11 cellular contexts compared by ENCODE assay signal in the genomic region with DNA sequence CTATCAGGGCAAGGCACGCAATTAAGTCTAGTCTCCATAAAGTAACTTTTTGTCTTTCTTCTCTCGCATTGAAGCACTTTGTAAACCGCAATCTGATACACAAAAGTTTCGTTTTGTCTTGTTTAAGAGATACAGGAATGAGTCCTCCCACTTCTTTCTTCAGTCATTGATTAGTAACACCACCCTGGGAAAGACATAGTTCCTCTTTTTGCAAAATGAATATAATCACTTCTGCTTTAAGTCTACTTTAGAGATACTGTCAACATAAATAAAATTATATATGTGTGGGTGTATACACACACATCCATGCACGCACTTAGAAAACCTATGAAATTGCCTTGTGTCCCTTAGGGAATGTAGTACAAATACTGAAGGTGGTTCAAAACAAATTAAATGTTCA. TPM values are rescaled to one million over a fixed set of nuclear protein-coding genes. Genes with fewer than 3 reads are reported as not detected.
DNase-seq lines count a peak whose midpoint lies in the region; ATAC-seq and TF ChIP-seq lines count a peak whose summit lies in the region.
"Had no signal": no experiment of that assay in that cellular context is flagged by ENCODE, and none has a peak within 500 bp of the region (broad histone marks: within the 10 kb centered on the region; RNA-seq: fewer than 3 reads in every experiment).

No MANE protein-coding gene starts in this region.

- BruUV-seq in Panc1 (replicated peaks; lab: Mats Ljungman, UMichigan) = no TSS peak

- POLR2A ChIA-PET in Panc1 (lab: Charles Lee) = no interaction called here

- H3K4me3 ChIP-seq in Panc1 (ENCODE audit: low read depth in 2 of 2, low read length in 2 of 2) (no peak overlapping the region), tibial nerve (no peak overlapping the region), foreskin fibroblast (ENCODE audit: low read depth in 1 of 2, low read length in 2 of 2) (no peak overlapping the region)

- H3K27ac ChIP-seq in Panc1 (ENCODE audit: low read length) = peak overlapping the region; percentile 44; the same call in 1 of the 2 replicates
- no peak overlapping the region for H3K27ac ChIP-seq in tibial nerve

- H3K36me3 ChIP-seq in Panc1 (ENCODE audit: control insufficient read depth, insufficient read depth, low read length) = peaks cover 11% of the 10 kb centered on the region; the same call in 1 of the 2 replicates
- peaks cover 0 to 17% (median 0%) of the 10 kb centered on the region in 3 donors for H3K36me3 ChIP-seq in tibial nerve

- CTCF ChIA-PET in Panc1 (lab: Charles Lee) = interaction anchor here (0.5 kb wide), 1 partner anchor 12 kb away, joined by 3 read pairs; the partner anchor contains the start of gene COQ2

- DNase-seq in Panc1 (ENCODE audit: low read depth, low spot score) (no peak), islet precursor cell (no peak), tibial nerve (ENCODE audit: low spot score in 2 of 2) (no peak), retina (no peak), foreskin fibroblast (no peak)
- DNase-seq: activated effector memory CD4-positive, alpha-beta T cell treated with Interleukin-2 at 50 U/mL for 16 hours; dermis blood vessel endothelial cell; NCI-H2081 treated with DMSO at 0.1 percent for 48 hours had no signal

- no peaks in the 10 kb centered on the region for H3K9me3 ChIP-seq in Panc1 (ENCODE audit: control insufficient read depth, insufficient read depth, low read depth, low read length)
- no peaks in the 10 kb centered on the region for H3K9me3 ChIP-seq in tibial nerve

- in situ Hi-C loops in Panc1 (cut with HindIII; ENCODE audit: low pct_unique_long_range_greater_than_20kb, low sequenced_read_pairs) = no loop called here

- WGBS in tibial nerve, 2 donors = 85 to 88% methylated on average over 5 of the region's 5 CpGs

- no peak for TF ChIP-seq CTCF in Panc1 (IDR thresholded peaks at IDR 0.05)
- no peak for TF ChIP-seq CTCF in tibial nerve (IDR thresholded peaks at IDR 0.05)
- no peak for TF ChIP-seq CTCF in foreskin fibroblast (IDR thresholded peaks at IDR 0.05; ENCODE audit: low read depth, low read length)

- no peak for TF ChIP-seq EP300 in tibial nerve (IDR thresholded peaks at IDR 0.05)

- no peak for TF ChIP-seq POLR2A in tibial nerve (IDR thresholded peaks at IDR 0.05)

- H3K27me3 ChIP-seq in Panc1 (ENCODE audit: control insufficient read depth, insufficient read depth, low read length) (no peaks in the 10 kb centered on the region), tibial nerve (no peaks in the 10 kb centered on the region)

- peaks cover 3% of the 10 kb centered on the region; the same call in 1 of the 2 replicates for H3K4me1 ChIP-seq in Panc1 (ENCODE audit: control insufficient read depth, insufficient read depth, low read length)
- H3K4me1 ChIP-seq in tibial nerve = peaks cover 0 to 2% (median 0%) of the 10 kb centered on the region in 4 donors

- intact Hi-C loops in Panc1 (cut with micrococcal nuclease; ENCODE audit: unreplicated experiment) = no loop called here

- ATAC-seq in GM18502 (IDR thresholded peaks at IDR 0.05; ENCODE audit: poor library complexity, unreplicated experiment) (peak; percentile 85), GM21367 (IDR thresholded peaks at IDR 0.05; ENCODE audit: unreplicated experiment) (peak; percentile 85), HG03097 (IDR thresholded peaks at IDR 0.05; ENCODE audit: low FRiP score, unreplicated experiment) (peak; percentile 74), Panc1 (no peak)

RNA-seq across cellular contexts. Expression of gene COQ2, which starts 11.7 kb away (rescaled TPM):
- total RNA-seq in Panc1 (2021; ENCODE audit: unreplicated experiment) = 28.1 TPM
- polyA plus RNA-seq in Panc1 (2012; ENCODE audit: insufficient read length) = 16.7 TPM
- total RNA-seq in tibial nerve = 10 to 100 TPM in 3 of 4 donors, 1 to 10 TPM in 1; 9.2 to 17.7 (median 11.6) TPM
